1 cellular context compared by ENCODE assay signal in genomic region chr11:35932641-35933571, GRCh38.
TF ChIP-seq lines count a peak whose summit lies in the region.

No MANE protein-coding gene starts in this region.

TF ChIP-seq in GM12878, 131 proteins besides CTCF, POLR2A, EP300 and RAD21 (continued from another document):
- 0 out of 2 replicates have a peak, but pooled peaks have one; percentile 2 for TF ChIP-seq CREM (IDR thresholded peaks at IDR 0.05; ENCODE audit: low read depth)
